ENCODE assay signal across 18 cellular contexts in the genomic region with DNA sequence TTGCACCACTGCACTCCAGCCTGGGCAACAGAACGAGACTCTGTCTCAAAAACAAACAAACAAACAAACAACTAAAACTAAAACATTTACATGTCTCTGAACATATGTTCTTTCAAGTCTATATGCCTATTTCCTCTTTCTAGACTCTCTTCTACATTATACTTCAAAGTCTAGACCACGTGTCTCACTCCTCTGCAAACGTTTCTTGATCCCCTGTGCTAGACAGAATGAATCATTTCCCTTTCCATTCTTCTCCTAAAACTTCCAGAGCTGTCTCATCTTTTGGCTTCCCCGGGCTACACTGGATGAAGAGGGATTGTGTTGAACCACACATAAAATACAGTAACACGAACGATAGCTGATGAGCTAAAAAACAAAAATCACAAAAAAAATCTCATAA.
DNase-seq lines count a peak whose midpoint lies in the region; ATAC-seq and TF ChIP-seq lines count a peak whose summit lies in the region.
"Had no signal": no experiment of that assay in that cellular context is flagged by ENCODE, and none has a peak within 500 bp of the region (broad histone marks: within the 10 kb centered on the region; RNA-seq: fewer than 3 reads in every experiment).

No MANE protein-coding gene starts in this region.

- in situ Hi-C loops in IMR-90 (cut with MboI; ENCODE audit: low sequenced_read_pairs), result no loop called here

- H2AK5ac ChIP-seq in IMR-90 (ENCODE audit: low read depth, low read length), result no peak overlapping the region

- TF ChIP-seq CTCF in A673 (conservative IDR thresholded peaks at IDR 0.05; ENCODE audit: low read depth, low read length), result no peak
- TF ChIP-seq CTCF in IMR-90 (conservative IDR thresholded peaks at IDR 0.05; ENCODE audit: low read depth, low read length), result no peak
- TF ChIP-seq CTCF in natural killer cell (IDR thresholded peaks at IDR 0.05), result no peak
- no peak for TF ChIP-seq CTCF in mesothelial cell of epicardium (IDR thresholded peaks at IDR 0.05; ENCODE audit: unreplicated experiment)

- no peak overlapping the region for H2BK15ac ChIP-seq in IMR-90 (ENCODE audit: low read depth, low read length)

- dilution Hi-C loops in IMR-90 (cut with HindIII; ENCODE audit: low sequenced_read_pairs, unreplicated experiment), result no loop called here

- no peak overlapping the region for H4K5ac ChIP-seq in IMR-90 (ENCODE audit: low read depth, low read length)

- H2AK9ac ChIP-seq in IMR-90 (replicated peaks; ENCODE audit: low read depth, low read length, poor library complexity), result no peak overlapping the region

- BruUV-seq in A673 (replicated peaks; lab: Mats Ljungman, UMichigan) (no TSS peak), IMR-90 (replicated peaks; lab: Mats Ljungman, UMichigan) (no TSS peak)

- H3K27me3 ChIP-seq in A673 (replicated peaks; ENCODE audit: insufficient read depth, low read depth, low read length, poor library complexity) (no peaks in the 10 kb centered on the region), IMR-90 (ENCODE audit: control insufficient read depth, insufficient read depth, low read length) (no peaks in the 10 kb centered on the region)
- H3K27me3 ChIP-seq: upper lobe of left lung had no signal

- CTCF ChIA-PET in A673 (lab: Charles Lee), result no interaction called here
- CTCF ChIA-PET in IMR-90 (lab: Yijun Ruan, JAX), result interaction anchor here (1.0 to 1.1 kb wide), 2 partner anchors 8 to 62 kb away, joined by 3 read pairs; no protein-coding TSS in a partner anchor

- H4K20me1 ChIP-seq in IMR-90 (ENCODE audit: insufficient read depth, low read length), result no peaks in the 10 kb centered on the region

- 0 out of 2 replicates have a peak, but pooled peaks cover 5% of the 10 kb centered on the region for H3K9me1 ChIP-seq in IMR-90 (ENCODE audit: insufficient read depth, low read length)

- H3K36me3 ChIP-seq in A673 (ENCODE audit: insufficient read depth, low read length, poor library complexity, severe bottlenecking) (no peaks in the 10 kb centered on the region), IMR-90 (ENCODE audit: control insufficient read depth, insufficient read depth, low read length) (0 out of 2 replicates have a peak, but pooled peaks cover 3% of the 10 kb centered on the region)
- H3K36me3 ChIP-seq: upper lobe of left lung had no signal

- no peak for TF ChIP-seq POLR2A in IMR-90 (IDR thresholded peaks at IDR 0.05; ENCODE audit: low read depth, low read length)

- H3K4me1 ChIP-seq in A673 (ENCODE audit: insufficient read depth, low read length, poor library complexity, severe bottlenecking), result peaks cover 8% of the 10 kb centered on the region
- H3K4me1 ChIP-seq in IMR-90 (ENCODE audit: control insufficient read depth, insufficient read depth, low read length), result peaks cover 2% of the 10 kb centered on the region; the same call in 1 of the 2 replicates

- H3K27ac Mint-ChIP-seq in natural killer cell (no peak overlapping the region), mesothelial cell of epicardium (no peak overlapping the region)
- H3K27ac Mint-ChIP-seq: activated CD8-positive, alpha-beta T cell treated with anti-CD3 and anti-CD28 coated beads, Interleukin-2, amount 10 ng/mL, durations not matched to agents 7 days and 5 days; stimulated activated memory B cell treated with anti-CD40 and anti-IgM and Interleukin-4, amounts not matched to agents 10 μg/mL and 1 μg/mL and 100 μg/mL, for 72 hours had no signal

- intact Hi-C loops in A673 (cut with micrococcal nuclease; ENCODE audit: unreplicated experiment) (no loop called here), IMR-90 (cut with micrococcal nuclease) (loop anchor here (5.0 kb wide), 1 partner anchor 163 kb away; a partner anchor contains a TSS), natural killer cell (cut with micrococcal nuclease) (no loop called here)

- H3K27me3 Mint-ChIP-seq in natural killer cell (ENCODE audit: low read depth in 2 of 2), result no peaks in the 10 kb centered on the region
- H3K27me3 Mint-ChIP-seq in mesothelial cell of epicardium (ENCODE audit: low read depth), result no peaks in the 10 kb centered on the region
- H3K27me3 Mint-ChIP-seq: CD4-positive, alpha-beta memory T cell; stimulated activated memory B cell treated with anti-CD40 and anti-IgM and Interleukin-4, amounts not matched to agents 10 μg/mL and 1 μg/mL and 100 μg/mL, for 72 hours had no signal

- no peak overlapping the region for H3K4me3 ChIP-seq in A673 (ENCODE audit: low read depth, low read length, poor library complexity, severe bottlenecking)
- H3K4me3 ChIP-seq in IMR-90 (ENCODE audit: insufficient read depth, low read depth, low read length), result no peak overlapping the region
- H3K4me3 ChIP-seq: A549, SK-N-MC, upper lobe of left lung had no signal

- H3K36me3 Mint-ChIP-seq in natural killer cell (no peaks in the 10 kb centered on the region), mesothelial cell of epicardium (peaks cover 21% of the 10 kb centered on the region)
- H3K36me3 Mint-ChIP-seq: CD4-positive, alpha-beta memory T cell had no signal

- H4K8ac ChIP-seq in IMR-90 (ENCODE audit: low read depth in 2 of 2, low read length in 2 of 2), result no peak overlapping the region

- H3K79me1 ChIP-seq in IMR-90 (ENCODE audit: low read depth in 1 of 2, low read length in 2 of 2), result peaks cover 0 to 5% of the 10 kb centered on the region in 2 experiments; a peak in 3 of 4 replicates

- no peak overlapping the region for H3K14ac ChIP-seq in IMR-90 (replicated peaks; ENCODE audit: low read depth, low read length)

- H2BK20ac ChIP-seq in IMR-90 (ENCODE audit: low read depth, low read length), result no peak overlapping the region

- ATAC-seq in IMR-90 (ENCODE audit: low read depth) (no peak), natural killer cell (no peak), HG02885 (IDR thresholded peaks at IDR 0.05; ENCODE audit: poor library complexity, unreplicated experiment) (no peak)
- ATAC-seq: activated CD8-positive, alpha-beta T cell treated with anti-CD3 and anti-CD28 coated beads, Interleukin-2, amount 10 ng/mL, durations not matched to agents 7 days and 5 days; stimulated activated memory B cell treated with anti-CD40 and anti-IgM and Interleukin-4, amounts not matched to agents 10 μg/mL and 1 μg/mL and 100 μg/mL, for 72 hours had no signal

- no peak overlapping the region for H3K56ac ChIP-seq in IMR-90 (ENCODE audit: extremely low read depth, insufficient read depth, low read length)

- H3K9me3 Mint-ChIP-seq in natural killer cell (no peaks in the 10 kb centered on the region), mesothelial cell of epicardium (no peaks in the 10 kb centered on the region)
- H3K9me3 Mint-ChIP-seq: CD4-positive, alpha-beta memory T cell; stimulated activated memory B cell treated with anti-CD40 and anti-IgM and Interleukin-4, amounts not matched to agents 10 μg/mL and 1 μg/mL and 100 μg/mL, for 72 hours had no signal

- no peak overlapping the region for H4K91ac ChIP-seq in IMR-90 (ENCODE audit: insufficient read depth, low read depth, low read length)

- TF ChIP-seq RAD21 in IMR-90 (IDR thresholded peaks at IDR 0.05; ENCODE audit: low read length), result no peak

- H3K27ac ChIP-seq in A673 (ENCODE audit: low read depth, low read length, poor library complexity, severe bottlenecking) (no peak overlapping the region), IMR-90 (ENCODE audit: insufficient read depth, low read length) (no peak overlapping the region)
- H3K27ac ChIP-seq: A549, SK-N-MC, upper lobe of left lung, VCaP had no signal

- no peak overlapping the region for H3K18ac ChIP-seq in IMR-90 (ENCODE audit: low read depth, low read length)

- no peak overlapping the region for H3K4ac ChIP-seq in IMR-90 (ENCODE audit: low read depth, low read length)

- H3K9ac ChIP-seq in IMR-90 (ENCODE audit: low read depth, low read length), result no peak overlapping the region

- H2BK5ac ChIP-seq in IMR-90 (ENCODE audit: low read depth, low read length, poor library complexity, severe bottlenecking), result no peak overlapping the region

- no peak overlapping the region for H3K4me2 ChIP-seq in IMR-90 (ENCODE audit: low read depth, low read length)
- H3K4me2 ChIP-seq: A549 had no signal

- DNase-seq in A673 (ENCODE audit: low spot score) (peak; percentile 14), IMR-90 (peak; percentile 12), SIG-M5 treated with dmso at 0.1 percent for 504 hours (lab: John Stamatoyannopoulos, UW; ENCODE audit: unreplicated experiment) (peak; percentile 65), dermis blood vessel endothelial cell (peak; percentile 61), natural killer cell (no peak), mesothelial cell of epicardium (ENCODE audit: low spot score in 2 of 2, unreplicated experiment in 2 of 2) (no peak)
- DNase-seq in activated T-cell treated with anti-CD3 and anti-CD28 coated beads, Interleukin-2, amount 50 U/mL, for 1 hour, result no peak
- DNase-seq: activated CD8-positive, alpha-beta T cell treated with anti-CD3 and anti-CD28 coated beads, Interleukin-2, amount 10 ng/mL, durations not matched to agents 7 days and 5 days; aorta; CD4-positive, alpha-beta memory T cell; NCI-H1694; small intestine; upper lobe of left lung had no signal

- POLR2A ChIA-PET in A673 (lab: Charles Lee; ENCODE audit: low non-redundant PET) (no interaction called here), IMR-90 (lab: Charles Lee; ENCODE audit: unreplicated experiment) (no interaction called here)

- H3K9me3 ChIP-seq in A673 (ENCODE audit: low read depth, low read length, poor library complexity, severe bottlenecking), result no peaks in the 10 kb centered on the region
- no peaks in the 10 kb centered on the region for H3K9me3 ChIP-seq in IMR-90 (ENCODE audit: control insufficient read depth, insufficient read depth, low read length)
- H3K9me3 ChIP-seq: A549, upper lobe of left lung had no signal

- no peak overlapping the region for H2BK120ac ChIP-seq in IMR-90 (ENCODE audit: low read depth, low read length)

- no peaks in the 10 kb centered on the region for H3K4me1 Mint-ChIP-seq in natural killer cell
- H3K4me1 Mint-ChIP-seq in mesothelial cell of epicardium, result peaks cover 14% of the 10 kb centered on the region
- H3K4me1 Mint-ChIP-seq: CD4-positive, alpha-beta memory T cell had no signal

- WGBS in IMR-90 (ENCODE audit: extremely low coverage in 2 of 2, insufficient read length in 1 of 2), 2 experiments, result no CpG with 5 or more reads among the region's 6 CpGs

- H3K23ac ChIP-seq in IMR-90 (ENCODE audit: low read depth, low read length), result no peak overlapping the region

- H3K4me3 Mint-ChIP-seq in natural killer cell, result no peak overlapping the region
- no peak overlapping the region for H3K4me3 Mint-ChIP-seq in mesothelial cell of epicardium
- H3K4me3 Mint-ChIP-seq: activated CD8-positive, alpha-beta T cell treated with anti-CD3 and anti-CD28 coated beads, Interleukin-2, amount 10 ng/mL, durations not matched to agents 7 days and 5 days; CD4-positive, alpha-beta memory T cell; stimulated activated memory B cell treated with anti-CD40 and anti-IgM and Interleukin-4, amounts not matched to agents 10 μg/mL and 1 μg/mL and 100 μg/mL, for 72 hours had no signal

- no peak overlapping the region for H2AFZ ChIP-seq in IMR-90 (replicated peaks; ENCODE audit: low read length, poor library complexity)

TF ChIP-seq in IMR-90, 13 proteins besides CTCF, POLR2A, EP300 and RAD21:
- TF ChIP-seq MAZ (IDR thresholded peaks at IDR 0.05; ENCODE audit: borderline replicate concordance, low read depth, low read length) (no peak), BHLHE40 (IDR thresholded peaks at IDR 0.05; ENCODE audit: low read depth, low read length) (no peak), CEBPB (IDR thresholded peaks at IDR 0.05; ENCODE audit: low read depth, low read length) (no peak)
TF ChIP-seq in IMR-90: peak in this region for 0.

Comparison
In these comparisons a context has a peak if more than half of its experiments do, and no peak if none do; other contexts are left out.
1. DNase-seq: peak in A673 (single experiment), IMR-90 (single experiment), SIG-M5 treated with dmso at 0.1 percent for 504 hours (single experiment) and dermis blood vessel endothelial cell (single experiment); none in natural killer cell (single experiment), mesothelial cell of epicardium (0 of 2) and activated T-cell treated with anti-CD3 and anti-CD28 coated beads, Interleukin-2, amount 50 U/mL, for 1 hour (single experiment).